Comparison of ENCODE assay signal across 8 cellular contexts in the genomic region with DNA sequence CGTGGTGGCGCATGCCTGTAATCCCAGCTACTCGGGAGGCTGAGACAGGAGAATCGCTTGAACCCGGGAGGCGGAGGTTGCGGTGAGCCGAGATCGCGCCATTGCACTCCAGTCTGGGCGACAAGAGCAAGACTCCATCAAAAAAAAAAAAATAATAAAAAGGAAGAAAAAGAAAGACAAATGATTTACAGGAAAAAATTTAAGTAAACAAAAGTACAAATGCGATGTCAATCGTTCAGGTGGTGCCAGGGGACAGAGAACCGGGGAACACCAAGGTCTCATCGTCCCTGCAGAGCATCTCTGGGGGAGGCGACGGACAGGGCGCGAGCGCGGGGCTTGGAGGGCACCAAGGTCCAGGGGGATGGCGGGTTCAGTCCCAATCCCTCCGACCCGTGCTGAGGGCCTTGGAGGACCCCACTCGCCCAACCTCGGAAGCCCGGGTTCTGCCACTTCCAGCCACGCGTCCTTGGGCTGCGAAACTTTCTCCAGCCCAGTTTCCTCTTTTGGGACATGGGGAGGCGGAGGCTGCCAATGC. TPM values are rescaled to one million over a fixed set of nuclear protein-coding genes. Genes with fewer than 3 reads are reported as not detected.
DNase-seq lines count a peak whose midpoint lies in the region; ATAC-seq and TF ChIP-seq lines count a peak whose summit lies in the region.

No MANE protein-coding gene starts in this region.

- H3K79me1 ChIP-seq in trophoblast cell (ENCODE audit: low read length) = peaks cover 11% of the 10 kb centered on the region

- H3K27me3 ChIP-seq in AG04450 (ENCODE audit: control insufficient read depth, insufficient read depth, low read length) (no peaks in the 10 kb centered on the region), SJSA1 (replicated peaks) (no peaks in the 10 kb centered on the region), trophoblast cell (ENCODE audit: insufficient read depth, low read length) (peaks cover 3% of the 10 kb centered on the region)

- H3K4ac ChIP-seq in trophoblast cell (ENCODE audit: low read depth, low read length) = peak overlapping the region; percentile 7

- peak overlapping the region; percentile 73 for H4K12ac ChIP-seq in trophoblast cell (ENCODE audit: low read depth, low read length)

- H2BK120ac ChIP-seq in trophoblast cell (ENCODE audit: insufficient read depth, low read length, poor library complexity) = peak overlapping the region; percentile 2

- H2AK5ac ChIP-seq in trophoblast cell (ENCODE audit: low read length) = no peak overlapping the region

- peak overlapping the region; percentile 12 for H3K18ac ChIP-seq in trophoblast cell (ENCODE audit: low read length)

- H3K23ac ChIP-seq in trophoblast cell (ENCODE audit: low read length) = no peak overlapping the region

- ATAC-seq in GM21390 (IDR thresholded peaks at IDR 0.05; ENCODE audit: unreplicated experiment) = peak; percentile 3
- no peak for ATAC-seq in GM21825 (IDR thresholded peaks at IDR 0.05; ENCODE audit: unreplicated experiment)

- TF ChIP-seq CTCF in AG04450 (IDR thresholded peaks at IDR 0.05; ENCODE audit: low read depth, low read length) (no peak), fibroblast of pulmonary artery (IDR thresholded peaks at IDR 0.05; ENCODE audit: low read length, missing control alignments) (no peak)

- H2BK12ac ChIP-seq in trophoblast cell (ENCODE audit: low read length) = no peak overlapping the region

- peak overlapping the region; percentile 25 for H3K14ac ChIP-seq in trophoblast cell (ENCODE audit: low read length)

- H4K8ac ChIP-seq in trophoblast cell (ENCODE audit: low read depth, low read length) = peak overlapping the region; percentile 43

- H3K79me2 ChIP-seq in trophoblast cell (ENCODE audit: control insufficient read depth, insufficient read depth, low read length, poor library complexity) = peaks cover 26% of the 10 kb centered on the region

- H3K4me1 ChIP-seq in SJSA1 (replicated peaks) (peaks cover 21% of the 10 kb centered on the region), trophoblast cell (ENCODE audit: control insufficient read depth in 1 of 2, insufficient read depth in 2 of 2, low read length in 2 of 2) (peaks cover 0 to 13% of the 10 kb centered on the region in 2 experiments)

- WGBS in trophoblast cell (ENCODE audit: extremely low coverage, insufficient coverage, insufficient read length) = no CpG with 5 or more reads among the region's 31 CpGs

- peak overlapping the region; percentile 89 for H3K9ac ChIP-seq in trophoblast cell (ENCODE audit: low read length)

- POLR2A ChIA-PET in AG04450 (lab: Yijun Ruan, JAX) = interaction anchor here (0.7 to 1.5 kb wide), 22 partner anchors 9 to 1667 kb away, joined by 3 to 20 read pairs (median 4); partner anchors contain the start of genes HNRNPH1, NHP2, PHYKPL and RNF44

- peak overlapping the region; percentile 75 for H3K4me3 ChIP-seq in AG04450 (ENCODE audit: low read depth, low read length)
- H3K4me3 ChIP-seq in SJSA1 = peak overlapping the region; percentile 99
- H3K4me3 ChIP-seq in fibroblast of pulmonary artery (replicated peaks; ENCODE audit: low read depth, low read length) = peak overlapping the region; percentile 80
- H3K4me3 ChIP-seq in trophoblast cell (ENCODE audit: low read depth, low read length) = peak overlapping the region; percentile 75

- H3K9me3 ChIP-seq in AG04450 (ENCODE audit: control insufficient read depth, insufficient read depth, low read length) (no peaks in the 10 kb centered on the region; the same call in 1 of the 2 replicates), SJSA1 (replicated peaks) (peaks cover 4% of the 10 kb centered on the region), trophoblast cell (ENCODE audit: insufficient read depth, low read depth, low read length) (no peaks in the 10 kb centered on the region)

- DNase-seq in AG04450 (ENCODE audit: low read depth, low spot score) (no peak), SJSA1 (ENCODE audit: low read depth in 1 of 2, low spot score in 2 of 2) (no peak), fibroblast of pulmonary artery (ENCODE audit: low read depth) (no peak), trophoblast cell (no peak), OCI-M2 (lab: John Stamatoyannopoulos, UW; ENCODE audit: unreplicated experiment) (no peak), HPDE6-E6E7 (ENCODE audit: extremely low spot score) (no peak)

- CTCF ChIA-PET in AG04450 (lab: Charles Lee) = interaction anchor here (2.1 kb wide), 1 partner anchor 128 kb away, joined by 4 read pairs; no protein-coding TSS in a partner anchor

- peak overlapping the region; percentile 10 for H2BK5ac ChIP-seq in trophoblast cell (ENCODE audit: low read depth, low read length, poor library complexity)

- peak overlapping the region; percentile 92 for H2AFZ ChIP-seq in trophoblast cell (ENCODE audit: insufficient read depth, low read length, poor library complexity)

- peak overlapping the region; percentile 96 for H3K4me2 ChIP-seq in trophoblast cell (ENCODE audit: low read length)

- peaks cover 44% of the 10 kb centered on the region for H3K36me3 ChIP-seq in SJSA1
- peaks cover 20 to 27% of the 10 kb centered on the region in 2 experiments for H3K36me3 ChIP-seq in trophoblast cell (ENCODE audit: control insufficient read depth in 1 of 2, insufficient read depth in 2 of 2, low read length in 2 of 2)

- H4K91ac ChIP-seq in trophoblast cell (ENCODE audit: low read depth, low read length) = peak overlapping the region; percentile 52

- H3K27ac ChIP-seq in AG04450 (ENCODE audit: low read depth, low read length) (peak overlapping the region; percentile 11), SJSA1 (no peak overlapping the region), trophoblast cell (ENCODE audit: low read depth, low read length) (peak overlapping the region; percentile 20)

RNA-seq across cellular contexts. Expression of gene HNRNPAB, which starts 0.6 kb away (rescaled TPM):
- 90.9 and 102 TPM in 2 replicates for polyA plus RNA-seq in AG04450 (2011; rRNA removed)
- 39.4 and 45.6 TPM in 2 replicates for polyA minus RNA-seq in AG04450 (2011; rRNA and poly(A)+ RNA removed)
- 181 and 222 TPM in 2 replicates for total RNA-seq in SJSA1 (2014; rRNA removed; shearing (Covaris generic))
- polyA plus RNA-seq in trophoblast cell (2013) = 170 and 172 TPM in 2 replicates

RNA-seq across cellular contexts. Expression of gene GMCL2, which starts 16.6 kb away (rescaled TPM):
- polyA plus RNA-seq in AG04450 (2011; rRNA removed) = not detected in 2 replicates
- not detected in 2 replicates for polyA minus RNA-seq in AG04450 (2011; rRNA and poly(A)+ RNA removed)
- not detected in 2 replicates for total RNA-seq in SJSA1 (2014; rRNA removed; shearing (Covaris generic))
- polyA plus RNA-seq in trophoblast cell (2013) = not detected in 2 replicates

RNA-seq across cellular contexts. Expression of gene PHYKPL, which starts 28.9 kb away (rescaled TPM):
- 33.4 and 36.0 TPM in 2 replicates for polyA plus RNA-seq in AG04450 (2011; rRNA removed)
- 58.1 and 68.2 TPM in 2 replicates for polyA minus RNA-seq in AG04450 (2011; rRNA and poly(A)+ RNA removed)
- 16.1 and 19.3 TPM in 2 replicates for total RNA-seq in SJSA1 (2014; rRNA removed; shearing (Covaris generic))
- polyA plus RNA-seq in trophoblast cell (2013) = 12.4 and 12.8 TPM in 2 replicates

RNA-seq across cellular contexts. Expression of gene NHP2, which starts 50.1 kb away (rescaled TPM):
- 93.1 and 108 TPM in 2 replicates for polyA plus RNA-seq in AG04450 (2011; rRNA removed)
- polyA minus RNA-seq in AG04450 (2011; rRNA and poly(A)+ RNA removed) = 32.4 and 32.7 TPM in 2 replicates
- total RNA-seq in SJSA1 (2014; rRNA removed; shearing (Covaris generic)) = 551 and 583 TPM in 2 replicates
- polyA plus RNA-seq in trophoblast cell (2013) = 123 TPM in 2 replicates
